Comparison of ENCODE assay signal across 1 cellular context in the genomic region with DNA sequence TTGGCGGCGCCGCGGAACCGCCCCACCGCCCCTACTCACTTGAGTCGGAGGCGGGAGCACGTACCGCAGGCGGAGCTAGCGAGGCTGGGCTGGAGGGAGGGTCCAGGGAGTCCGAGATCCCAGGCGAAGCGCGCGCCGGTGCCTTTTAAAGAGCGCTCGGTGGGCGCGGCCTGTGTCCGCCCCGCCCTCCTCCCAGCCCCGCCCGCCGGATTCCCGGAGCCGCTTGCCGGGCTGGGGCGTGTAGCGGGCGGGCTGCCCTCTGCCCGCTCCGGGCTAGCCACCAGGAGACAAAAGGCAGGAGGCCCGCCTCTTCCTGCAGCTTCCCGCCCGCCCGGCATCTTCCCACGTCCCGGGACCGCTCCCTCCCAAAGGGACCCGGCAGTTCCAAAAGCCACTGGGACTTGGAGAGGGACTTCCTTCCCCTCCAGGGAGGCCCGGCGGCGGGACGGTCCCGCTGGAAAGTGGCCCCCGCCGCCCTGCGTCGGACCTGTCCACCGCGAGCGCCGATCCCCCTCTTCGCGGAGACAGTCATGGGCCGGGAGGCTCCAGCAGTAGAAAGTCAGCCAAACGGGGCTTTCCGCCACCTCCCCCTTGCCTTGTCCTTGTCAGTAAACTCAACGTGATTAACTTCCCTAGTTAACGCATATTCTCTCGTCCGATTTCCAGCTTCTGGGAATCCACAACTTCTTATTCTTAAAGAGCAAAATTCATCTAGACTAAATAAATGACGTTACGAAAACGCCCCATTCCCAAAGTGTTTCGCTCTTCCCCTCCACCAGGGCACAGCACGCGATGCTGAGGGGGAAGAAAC.
TF ChIP-seq lines count a peak whose summit lies in the region.

CSRP2 (minus strand) TSS at position 121 of the 811 bp plus-strand sequence. CDS start 12,759 bp downstream, outside the sequence.

TF ChIP-seq in HepG2, 621 proteins besides CTCF, POLR2A, EP300 and RAD21 (continued from another document and continues in another):
- TF ChIP-seq, protein P1, sequence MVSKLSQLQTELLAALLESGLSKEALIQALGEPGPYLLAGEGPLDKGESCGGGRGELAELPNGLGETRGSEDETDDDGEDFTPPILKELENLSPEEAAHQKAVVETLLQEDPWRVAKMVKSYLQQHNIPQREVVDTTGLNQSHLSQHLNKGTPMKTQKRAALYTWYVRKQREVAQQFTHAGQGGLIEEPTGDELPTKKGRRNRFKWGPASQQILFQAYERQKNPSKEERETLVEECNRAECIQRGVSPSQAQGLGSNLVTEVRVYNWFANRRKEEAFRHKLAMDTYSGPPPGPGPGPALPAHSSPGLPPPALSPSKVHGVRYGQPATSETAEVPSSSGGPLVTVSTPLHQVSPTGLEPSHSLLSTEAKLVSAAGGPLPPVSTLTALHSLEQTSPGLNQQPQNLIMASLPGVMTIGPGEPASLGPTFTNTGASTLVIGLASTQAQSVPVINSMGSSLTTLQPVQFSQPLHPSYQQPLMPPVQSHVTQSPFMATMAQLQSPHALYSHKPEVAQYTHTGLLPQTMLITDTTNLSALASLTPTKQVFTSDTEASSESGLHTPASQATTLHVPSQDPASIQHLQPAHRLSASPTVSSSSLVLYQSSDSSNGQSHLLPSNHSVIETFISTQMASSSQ (IDR thresholded peaks at IDR 0.05; ENCODE audit: low read depth), result no peak
- TF ChIP-seq, protein P1 (CRISPR knock-in tag; IDR thresholded peaks at IDR 0.05; ENCODE audit: borderline replicate concordance), result no peak
- no peak for TF ChIP-seq ZNF281 (CRISPR knock-in tag; IDR thresholded peaks at IDR 0.05; ENCODE audit: borderline replicate concordance)
- no peak for TF ChIP-seq ZNF563 (CRISPR knock-in tag; IDR thresholded peaks at IDR 0.05)
- no peak for TF ChIP-seq GTF3A (CRISPR knock-in tag; conservative IDR thresholded peaks at IDR 0.05)
- TF ChIP-seq ZNF615 (CRISPR knock-in tag; IDR thresholded peaks at IDR 0.05; ENCODE audit: borderline replicate concordance), result no peak
- no peak for TF ChIP-seq U2AF1 (optimal IDR thresholded peaks at IDR 0.05; ENCODE audit: low read depth, low read length)
- TF ChIP-seq BRD4 (CRISPR knock-in tag; IDR thresholded peaks at IDR 0.05), result no peak
- TF ChIP-seq SP4 (CRISPR knock-in tag; IDR thresholded peaks at IDR 0.05), result peak; percentile 74
- TF ChIP-seq GPN1 (CRISPR knock-in tag; IDR thresholded peaks at IDR 0.05; ENCODE audit: borderline replicate concordance), result no peak
- no peak for TF ChIP-seq TAF1 (CRISPR knock-in tag; IDR thresholded peaks at IDR 0.05)
- TF ChIP-seq MAZ (IDR thresholded peaks at IDR 0.05; ENCODE audit: borderline replicate concordance, low read depth, low read length), result peak; percentile 64; the same call in 1 of the 2 replicates
- peak; percentile 77 for TF ChIP-seq MAZ (CRISPR knock-in tag; IDR thresholded peaks at IDR 0.05; ENCODE audit: low read depth)
- TF ChIP-seq ZNF678 (CRISPR knock-in tag; IDR thresholded peaks at IDR 0.05), result no peak
- no peak for TF ChIP-seq ZFAT (CRISPR knock-in tag; conservative IDR thresholded peaks at IDR 0.05)
- TF ChIP-seq, protein P2, sequence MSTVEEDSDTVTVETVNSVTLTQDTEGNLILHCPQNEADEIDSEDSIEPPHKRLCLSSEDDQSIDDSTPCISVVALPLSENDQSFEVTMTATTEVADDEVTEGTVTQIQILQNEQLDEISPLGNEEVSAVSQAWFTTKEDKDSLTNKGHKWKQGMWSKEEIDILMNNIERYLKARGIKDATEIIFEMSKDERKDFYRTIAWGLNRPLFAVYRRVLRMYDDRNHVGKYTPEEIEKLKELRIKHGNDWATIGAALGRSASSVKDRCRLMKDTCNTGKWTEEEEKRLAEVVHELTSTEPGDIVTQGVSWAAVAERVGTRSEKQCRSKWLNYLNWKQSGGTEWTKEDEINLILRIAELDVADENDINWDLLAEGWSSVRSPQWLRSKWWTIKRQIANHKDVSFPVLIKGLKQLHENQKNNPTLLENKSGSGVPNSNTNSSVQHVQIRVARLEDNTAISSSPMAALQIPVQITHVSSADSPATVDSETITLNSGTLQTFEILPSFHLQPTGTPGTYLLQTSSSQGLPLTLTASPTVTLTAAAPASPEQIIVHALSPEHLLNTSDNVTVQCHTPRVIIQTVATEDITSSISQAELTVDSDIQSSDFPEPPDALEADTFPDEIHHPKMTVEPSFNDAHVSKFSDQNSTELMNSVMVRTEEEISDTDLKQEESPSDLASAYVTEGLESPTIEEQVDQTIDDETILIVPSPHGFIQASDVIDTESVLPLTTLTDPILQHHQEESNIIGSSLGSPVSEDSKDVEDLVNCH (CRISPR knock-in tag; IDR thresholded peaks at IDR 0.05), result no peak
- no peak for TF ChIP-seq PTBP1 (IDR thresholded peaks at IDR 0.05; ENCODE audit: low read depth, low read length, poor library complexity, severe bottlenecking)
- TF ChIP-seq ZNF83 (CRISPR knock-in tag; IDR thresholded peaks at IDR 0.05; ENCODE audit: borderline replicate concordance), result no peak
- TF ChIP-seq NFYB (CRISPR knock-in tag; IDR thresholded peaks at IDR 0.05), result no peak
- TF ChIP-seq, protein P3, sequence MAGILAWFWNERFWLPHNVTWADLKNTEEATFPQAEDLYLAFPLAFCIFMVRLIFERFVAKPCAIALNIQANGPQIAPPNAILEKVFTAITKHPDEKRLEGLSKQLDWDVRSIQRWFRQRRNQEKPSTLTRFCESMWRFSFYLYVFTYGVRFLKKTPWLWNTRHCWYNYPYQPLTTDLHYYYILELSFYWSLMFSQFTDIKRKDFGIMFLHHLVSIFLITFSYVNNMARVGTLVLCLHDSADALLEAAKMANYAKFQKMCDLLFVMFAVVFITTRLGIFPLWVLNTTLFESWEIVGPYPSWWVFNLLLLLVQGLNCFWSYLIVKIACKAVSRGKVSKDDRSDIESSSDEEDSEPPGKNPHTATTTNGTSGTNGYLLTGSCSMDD (CRISPR knock-in tag; IDR thresholded peaks at IDR 0.05), result no peak
- no peak for TF ChIP-seq ISX (CRISPR knock-in tag; conservative IDR thresholded peaks at IDR 0.05)
- no peak; the same call in 1 of the 2 replicates for TF ChIP-seq FOXC1 (CRISPR knock-in tag; IDR thresholded peaks at IDR 0.05; ENCODE audit: borderline replicate concordance)
- TF ChIP-seq, protein P4, sequence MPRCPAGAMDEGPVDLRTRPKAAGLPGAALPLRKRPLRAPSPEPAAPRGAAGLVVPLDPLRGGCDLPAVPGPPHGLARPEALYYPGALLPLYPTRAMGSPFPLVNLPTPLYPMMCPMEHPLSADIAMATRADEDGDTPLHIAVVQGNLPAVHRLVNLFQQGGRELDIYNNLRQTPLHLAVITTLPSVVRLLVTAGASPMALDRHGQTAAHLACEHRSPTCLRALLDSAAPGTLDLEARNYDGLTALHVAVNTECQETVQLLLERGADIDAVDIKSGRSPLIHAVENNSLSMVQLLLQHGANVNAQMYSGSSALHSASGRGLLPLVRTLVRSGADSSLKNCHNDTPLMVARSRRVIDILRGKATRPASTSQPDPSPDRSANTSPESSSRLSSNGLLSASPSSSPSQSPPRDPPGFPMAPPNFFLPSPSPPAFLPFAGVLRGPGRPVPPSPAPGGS (CRISPR knock-in tag; IDR thresholded peaks at IDR 0.05), result no peak
- no peak for TF ChIP-seq ZNF496 (CRISPR knock-in tag; IDR thresholded peaks at IDR 0.05; ENCODE audit: insufficient replicate concordance)
- no peak for TF ChIP-seq MBNL3 (CRISPR knock-in tag; conservative IDR thresholded peaks at IDR 0.05)
- no peak for TF ChIP-seq ZFP41 (CRISPR knock-in tag; IDR thresholded peaks at IDR 0.05; ENCODE audit: borderline replicate concordance)
- TF ChIP-seq ZSCAN25 (CRISPR knock-in tag; IDR thresholded peaks at IDR 0.05), result no peak
- no peak for TF ChIP-seq ZNF430 (CRISPR knock-in tag; IDR thresholded peaks at IDR 0.05)
- no peak for TF ChIP-seq ZBTB33 (CRISPR knock-in tag; IDR thresholded peaks at IDR 0.05)
- TF ChIP-seq THAP7 (CRISPR knock-in tag; IDR thresholded peaks at IDR 0.05), result no peak
- TF ChIP-seq, protein P5, sequence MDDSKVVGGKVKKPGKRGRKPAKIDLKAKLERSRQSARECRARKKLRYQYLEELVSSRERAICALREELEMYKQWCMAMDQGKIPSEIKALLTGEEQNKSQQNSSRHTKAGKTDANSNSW (CRISPR knock-in tag; IDR thresholded peaks at IDR 0.05; ENCODE audit: borderline replicate concordance), result no peak
- TF ChIP-seq ZMYM4 (CRISPR knock-in tag; IDR thresholded peaks at IDR 0.05), result peak; percentile 67; the same call in 1 of the 2 replicates
- no peak for TF ChIP-seq ZNF446 (CRISPR knock-in tag; IDR thresholded peaks at IDR 0.05)
- no peak for TF ChIP-seq HES4 (CRISPR knock-in tag; IDR thresholded peaks at IDR 0.05; ENCODE audit: borderline replicate concordance)
- TF ChIP-seq AFF4 (CRISPR knock-in tag; IDR thresholded peaks at IDR 0.05), result no peak
